17 cellular contexts compared by ENCODE assay signal in the genomic region with DNA sequence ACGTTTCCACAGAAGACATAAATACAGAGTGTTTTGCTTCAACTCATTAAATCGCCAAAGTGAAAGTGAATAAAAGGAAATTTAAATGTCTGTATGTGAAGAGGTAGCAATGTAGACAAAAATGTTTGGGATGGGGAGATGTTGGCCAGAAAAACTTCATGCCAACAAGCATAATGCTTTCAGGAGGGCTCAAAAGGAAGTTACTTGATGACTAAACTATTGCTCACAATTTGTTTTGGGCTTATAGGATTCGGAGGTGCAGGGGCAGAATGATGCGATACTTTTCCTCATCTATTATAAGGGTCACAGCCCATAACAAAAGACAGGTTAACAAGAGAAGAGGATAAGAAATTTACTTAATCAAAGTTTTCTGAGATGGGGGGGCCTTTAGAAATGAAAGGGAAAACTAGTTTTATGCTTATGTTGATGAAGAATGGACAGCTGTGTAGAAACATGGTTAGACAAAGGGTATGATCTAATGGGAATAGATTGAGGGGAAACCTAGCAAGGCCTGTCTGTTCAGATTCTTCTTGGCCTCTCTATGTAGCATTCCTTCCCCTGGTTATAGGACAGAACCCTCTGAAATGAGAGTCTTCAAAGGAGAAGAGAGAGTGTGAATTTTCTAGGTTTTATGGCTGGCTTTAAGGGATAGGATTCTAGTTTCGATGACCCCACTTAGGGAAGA.
DNase-seq lines count a peak whose midpoint lies in the region; ATAC-seq and TF ChIP-seq lines count a peak whose summit lies in the region.
"Had no signal": no experiment of that assay in that cellular context is flagged by ENCODE, and none has a peak within 500 bp of the region (broad histone marks: within the 10 kb centered on the region; RNA-seq: fewer than 3 reads in every experiment).

No MANE protein-coding gene starts in this region.

- no peaks in the 10 kb centered on the region for H3K36me3 Mint-ChIP-seq in mesothelial cell of epicardium
- no peaks in the 10 kb centered on the region for H3K36me3 Mint-ChIP-seq in activated T-helper 17 cell treated with anti-CD3 and anti-CD28 coated beads, Interleukin-2, amount 50 U/mL, for 72 hours (ENCODE audit: low read depth)

- no peak for ATAC-seq in activated T-helper 17 cell treated with anti-CD3 and anti-CD28 coated beads, Interleukin-2, amount 50 U/mL, for 72 hours (replicated peaks)
- ATAC-seq: activated CD8-positive, alpha-beta T cell treated with anti-CD3 and anti-CD28 coated beads for 36 hours; lower lobe of right lung had no signal

- H3K4me1 Mint-ChIP-seq in mesothelial cell of epicardium, result peaks cover 10% of the 10 kb centered on the region
- H3K4me1 Mint-ChIP-seq in activated T-helper 17 cell treated with anti-CD3 and anti-CD28 coated beads, Interleukin-2, amount 50 U/mL, for 72 hours, result no peaks in the 10 kb centered on the region
- H3K4me1 Mint-ChIP-seq: B cell had no signal

- DNase-seq in AG08396 (ENCODE audit: low spot score), result peak; percentile 30
- peak; percentile 63 for DNase-seq in LHCN-M2 (ENCODE audit: low read depth)
- peak; percentile 29 to 72 for DNase-seq in cardiac fibroblast (ENCODE audit: low read depth in 2 of 2)
- no peak for DNase-seq in mesothelial cell of epicardium (ENCODE audit: low spot score in 2 of 2, unreplicated experiment in 2 of 2)
- no peak for DNase-seq in COLO668 (lab: John Stamatoyannopoulos, UW; ENCODE audit: unreplicated experiment)
- DNase-seq in SK-N-DZ (ENCODE audit: low spot score), result no peak
- no peak for DNase-seq in SHP77 (lab: John Stamatoyannopoulos, UW)
- DNase-seq: activated CD8-positive, alpha-beta T cell treated with anti-CD3 and anti-CD28 coated beads for 36 hours; activated gamma-delta T cell treated with Interleukin-2 at 50 U/mL for 16 hours; hippocampal formation; lower lobe of right lung; NCI-H1694 treated with DMSO at 0.1 percent for 48 hours; NCI-H524 treated with DMSO at 0.1 percent for 48 hours; Right ventricle myocardium superior had no signal

- TF ChIP-seq CTCF in cardiac fibroblast (IDR thresholded peaks at IDR 0.05; ENCODE audit: low read depth, low read length) (no peak), mesothelial cell of epicardium (IDR thresholded peaks at IDR 0.05; ENCODE audit: unreplicated experiment) (no peak)

- no peak overlapping the region for H3K4me3 Mint-ChIP-seq in mesothelial cell of epicardium
- H3K4me3 Mint-ChIP-seq in activated T-helper 17 cell treated with anti-CD3 and anti-CD28 coated beads, Interleukin-2, amount 50 U/mL, for 72 hours, result no peak overlapping the region
- H3K4me3 Mint-ChIP-seq: activated CD8-positive, alpha-beta T cell treated with anti-CD3 and anti-CD28 coated beads for 36 hours; B cell had no signal

- H3K27me3 Mint-ChIP-seq in mesothelial cell of epicardium (ENCODE audit: low read depth), result no peaks in the 10 kb centered on the region
- H3K27me3 Mint-ChIP-seq in activated T-helper 17 cell treated with anti-CD3 and anti-CD28 coated beads, Interleukin-2, amount 50 U/mL, for 72 hours, result peaks cover 4% of the 10 kb centered on the region
- H3K27me3 Mint-ChIP-seq: B cell had no signal

- H3K4me3 ChIP-seq in cardiac fibroblast (replicated peaks in 1 of 2; ENCODE audit: low read depth in 2 of 2, low read length in 2 of 2), result no peak overlapping the region
- H3K4me3 ChIP-seq: cardiac muscle cell, lower lobe of right lung had no signal

- peak overlapping the region; percentile 67 for H3K27ac Mint-ChIP-seq in mesothelial cell of epicardium
- H3K27ac Mint-ChIP-seq in activated T-helper 17 cell treated with anti-CD3 and anti-CD28 coated beads, Interleukin-2, amount 50 U/mL, for 72 hours, result no peak overlapping the region
- H3K27ac Mint-ChIP-seq: activated CD8-positive, alpha-beta T cell treated with anti-CD3 and anti-CD28 coated beads for 36 hours; B cell had no signal

- H3K9me3 Mint-ChIP-seq in mesothelial cell of epicardium, result no peaks in the 10 kb centered on the region
- no peaks in the 10 kb centered on the region for H3K9me3 Mint-ChIP-seq in activated T-helper 17 cell treated with anti-CD3 and anti-CD28 coated beads, Interleukin-2, amount 50 U/mL, for 72 hours
- H3K9me3 Mint-ChIP-seq: activated CD8-positive, alpha-beta T cell treated with anti-CD3 and anti-CD28 coated beads for 36 hours had no signal

Comparison
In these comparisons a context has a peak if more than half of its experiments do, and no peak if none do; other contexts are left out.
1. DNase-seq: peak in AG08396 (single experiment), LHCN-M2 (single experiment) and cardiac fibroblast (2 of 2); none in mesothelial cell of epicardium (0 of 2), COLO668 (single experiment), SK-N-DZ (single experiment) and SHP77 (0 of 2).